ENCODE assay signal across 23 cellular contexts in the genomic region with DNA sequence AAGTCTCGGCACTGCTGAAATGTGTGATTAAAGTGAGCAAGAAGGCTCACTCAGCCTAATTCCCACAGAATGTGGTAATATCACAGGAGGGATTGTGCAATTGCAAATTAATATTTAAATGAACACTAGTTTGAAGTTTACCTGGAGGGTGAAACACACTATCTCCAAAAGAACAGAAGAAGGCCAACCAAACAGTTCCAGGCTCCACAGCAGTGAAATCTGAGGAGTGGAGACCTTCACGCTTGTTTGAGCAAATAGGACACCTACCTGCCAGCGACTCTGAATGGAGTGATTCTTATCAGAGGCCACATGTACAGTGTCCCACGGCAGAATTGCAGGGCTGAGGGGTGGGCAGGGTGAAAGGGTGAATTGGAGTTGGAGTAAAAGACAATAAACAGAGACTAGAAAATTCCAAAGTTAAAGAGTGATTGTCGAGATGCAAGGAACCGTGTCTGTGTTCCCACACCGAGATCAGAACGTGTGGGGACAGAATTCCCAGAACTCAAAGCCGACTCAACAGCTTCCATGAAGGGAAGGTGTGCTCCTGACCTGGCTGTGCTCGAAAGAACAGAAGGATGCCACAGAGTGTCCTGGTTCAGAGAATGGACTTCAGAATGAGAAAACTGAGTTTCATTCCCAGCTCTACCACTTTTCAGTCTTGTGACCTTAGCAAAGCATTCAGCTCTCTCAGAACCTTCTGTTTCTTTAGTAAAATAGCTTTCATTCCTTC.
DNase-seq lines count a peak whose midpoint lies in the region; ATAC-seq, FAIRE-seq and TF ChIP-seq lines count a peak whose summit lies in the region.
"Had no signal": no experiment of that assay in that cellular context is flagged by ENCODE, and none has a peak within 500 bp of the region (broad histone marks: within the 10 kb centered on the region; RNA-seq: fewer than 3 reads in every experiment).

No MANE protein-coding gene starts in this region.

- H3K36me3 ChIP-seq in HEK293 (ENCODE audit: control insufficient read depth in 2 of 2, insufficient read depth in 1 of 2, low read length in 2 of 2) = no peaks in the 10 kb centered on the region
- H3K36me3 ChIP-seq in kidney (ENCODE audit: control insufficient read depth in 1 of 2, insufficient read depth in 2 of 2, low read length in 2 of 2) = no peaks in the 10 kb centered on the region
- H3K36me3 ChIP-seq in trophoblast cell (ENCODE audit: control insufficient read depth in 1 of 2, insufficient read depth in 2 of 2, low read length in 2 of 2) = no peaks in the 10 kb centered on the region
- H3K36me3 ChIP-seq in heart right ventricle = no peaks in the 10 kb centered on the region

- no peak overlapping the region for H3K23ac ChIP-seq in trophoblast cell (ENCODE audit: low read length)

- no peak overlapping the region for H2BK12ac ChIP-seq in trophoblast cell (ENCODE audit: low read length)

- H3K27ac ChIP-seq in HEK293 (ENCODE audit: extremely low read depth, low read depth, low read length) (no peak overlapping the region), kidney (ENCODE audit: low read depth in 2 of 2, low read length in 2 of 2) (peak overlapping the region; percentile 87 to 90), trophoblast cell (ENCODE audit: low read depth, low read length) (peak overlapping the region; percentile 23), heart right ventricle (no peak overlapping the region)
- H3K27ac ChIP-seq: SK-N-MC had no signal

- H3K27me3 Mint-ChIP-seq in T-cell = peaks cover 2 to 8% of the 10 kb centered on the region in 2 donors

- H3K4me3 Mint-ChIP-seq in T-cell = no peak overlapping the region
- H3K4me3 Mint-ChIP-seq: activated CD4-positive, alpha-beta T cell treated with anti-CD3 and anti-CD28 coated beads, Interleukin-2, amount 10 ng/mL, durations not matched to agents 24 days and 14 days; activated naive CD4-positive, alpha-beta T cell treated with anti-CD3 and anti-CD28 coated beads for 36 hours; endodermal cell had no signal

- peak; percentile 89 for DNase-seq in SK-N-DZ (ENCODE audit: low spot score)
- DNase-seq in kidney = no peak
- no peak for DNase-seq in trophoblast cell
- DNase-seq in NCI-H2029 treated with DMSO at 0.1 percent for 48 hours (lab: John Stamatoyannopoulos, UW) = no peak
- no peak for DNase-seq in T-cell
- DNase-seq in heart right ventricle = no peak
- DNase-seq: activated naive CD4-positive, alpha-beta T cell treated with anti-CD3 and anti-CD28 coated beads for 36 hours; aorta; endodermal cell; hippocampal formation; left cardiac atrium; NCI-H1930; NCI-H510A treated with DMSO at 0.1 percent for 48 hours; nucleus accumbens; stimulated activated CD4-positive, alpha-beta T cell treated with anti-CD3 and anti-CD28 coated beads, Interleukin-4, amount 100 ng/mL, for 4 hours had no signal

- peak; percentile 38 for FAIRE-seq in kidney (lab: Jason Lieb, UNC)
- FAIRE-seq: GM19239, H54 had no signal

- no peak overlapping the region for H4K8ac ChIP-seq in trophoblast cell (ENCODE audit: low read depth, low read length)

- no peaks in the 10 kb centered on the region for H3K79me2 ChIP-seq in trophoblast cell (ENCODE audit: control insufficient read depth, insufficient read depth, low read length, poor library complexity)

- no peaks in the 10 kb centered on the region for H3K9me3 ChIP-seq in HEK293 (ENCODE audit: control insufficient read depth, insufficient read depth, low read depth, low read length)
- H3K9me3 ChIP-seq in kidney (ENCODE audit: control insufficient read depth in 1 of 2, low read length in 2 of 2) = no peaks in the 10 kb centered on the region
- H3K9me3 ChIP-seq in trophoblast cell (ENCODE audit: insufficient read depth, low read depth, low read length) = no peaks in the 10 kb centered on the region
- no peaks in the 10 kb centered on the region for H3K9me3 ChIP-seq in heart right ventricle

- H3K18ac ChIP-seq in trophoblast cell (ENCODE audit: low read length) = no peak overlapping the region

- no peak overlapping the region for H2AK5ac ChIP-seq in trophoblast cell (ENCODE audit: low read length)

- H3K4ac ChIP-seq in trophoblast cell (ENCODE audit: low read depth, low read length) = no peak overlapping the region

- H2BK120ac ChIP-seq in trophoblast cell (ENCODE audit: insufficient read depth, low read length, poor library complexity) = no peak overlapping the region

- no peak overlapping the region for H3K4me3 ChIP-seq in HEK293 (ENCODE audit: low read depth, low read length)
- peak overlapping the region in 1 of 2 donors; percentile 32 for H3K4me3 ChIP-seq in kidney (ENCODE audit: low read length in 2 of 2)
- no peak overlapping the region for H3K4me3 ChIP-seq in trophoblast cell (ENCODE audit: low read depth, low read length)
- no peak overlapping the region for H3K4me3 ChIP-seq in heart right ventricle
- H3K4me3 ChIP-seq: SK-N-MC, skin epidermis had no signal

- H3K9ac ChIP-seq in kidney (ENCODE audit: low read length in 2 of 2) = peak overlapping the region in 1 of 2 donors; percentile 59
- H3K9ac ChIP-seq in trophoblast cell (ENCODE audit: low read length) = no peak overlapping the region

- POLR2A ChIA-PET in HEK293 (lab: Yijun Ruan, JAX) (no interaction called here), T-cell (lab: Charles Lee) (no interaction called here)

- no peak overlapping the region for H4K91ac ChIP-seq in trophoblast cell (ENCODE audit: low read depth, low read length)

- H3K27ac Mint-ChIP-seq in T-cell = no peak overlapping the region
- H3K27ac Mint-ChIP-seq: activated CD4-positive, alpha-beta T cell treated with anti-CD3 and anti-CD28 coated beads, Interleukin-2, amount 10 ng/mL, durations not matched to agents 24 days and 14 days; activated naive CD4-positive, alpha-beta T cell treated with anti-CD3 and anti-CD28 coated beads for 36 hours; endodermal cell had no signal

- H3K79me1 ChIP-seq in trophoblast cell (ENCODE audit: low read length) = no peaks in the 10 kb centered on the region

- H3K36me3 Mint-ChIP-seq in T-cell = no peaks in the 10 kb centered on the region

- WGBS in trophoblast cell (ENCODE audit: extremely low coverage, insufficient coverage, insufficient read length) = no CpG with 5 or more reads among the region's 10 CpGs
- 75 to 78% methylated on average over 10 of the region's 10 CpGs for WGBS in heart right ventricle, 2 donors

- no peak for TF ChIP-seq CTCF in HEK293 (tag by site-specific recombination; IDR thresholded peaks at IDR 0.05)
- no peak for TF ChIP-seq CTCF in kidney (IDR thresholded peaks at IDR 0.05; ENCODE audit: borderline replicate concordance, extremely low read depth, insufficient read depth)
- TF ChIP-seq CTCF in heart right ventricle (IDR thresholded peaks at IDR 0.05) = no peak

- no peak overlapping the region for H2BK5ac ChIP-seq in trophoblast cell (ENCODE audit: low read depth, low read length, poor library complexity)

- no peak overlapping the region for H3K4me2 ChIP-seq in trophoblast cell (ENCODE audit: low read length)

- intact Hi-C loops in kidney (cut with DNase I) (no loop called here), heart right ventricle (cut with DNase I) (no loop called here)

- ATAC-seq in HG03342 (IDR thresholded peaks at IDR 0.05; ENCODE audit: unreplicated experiment) (no peak), T-cell (replicated peaks in 1 of 4) (no peak), heart right ventricle (no peak)
- ATAC-seq: left cardiac atrium, Panc1 had no signal

- H3K27me3 ChIP-seq in trophoblast cell (ENCODE audit: insufficient read depth, low read length) = no peaks in the 10 kb centered on the region
- H3K27me3 ChIP-seq in heart right ventricle = no peaks in the 10 kb centered on the region

- CTCF ChIA-PET in HEK293 (lab: Yijun Ruan, JAX) (interaction anchor here (1.0 kb wide), 1 partner anchor 388 kb away, joined by 3 read pairs; no protein-coding TSS in a partner anchor), T-cell (lab: Charles Lee) (no interaction called here)

- no peaks in the 10 kb centered on the region for H3K9me3 Mint-ChIP-seq in T-cell
- H3K9me3 Mint-ChIP-seq: activated CD4-positive, alpha-beta T cell treated with anti-CD3 and anti-CD28 coated beads, Interleukin-2, amount 10 ng/mL, durations not matched to agents 24 days and 14 days; activated naive CD4-positive, alpha-beta T cell treated with anti-CD3 and anti-CD28 coated beads for 36 hours; endodermal cell had no signal

- no peak overlapping the region for H4K12ac ChIP-seq in trophoblast cell (ENCODE audit: low read depth, low read length)

- peaks cover 3 to 16% (median 7%) of the 10 kb centered on the region in 3 donors for H3K4me1 Mint-ChIP-seq in T-cell
- H3K4me1 Mint-ChIP-seq: endodermal cell had no signal

- H2AFZ ChIP-seq in trophoblast cell (ENCODE audit: insufficient read depth, low read length, poor library complexity) = no peak overlapping the region

- no peak overlapping the region for H3K14ac ChIP-seq in trophoblast cell (ENCODE audit: low read length)

- H3K4me1 ChIP-seq in HEK293 (ENCODE audit: control insufficient read depth, insufficient read depth, low read length) (peaks cover 5% of the 10 kb centered on the region), kidney (ENCODE audit: control insufficient read depth in 1 of 2, insufficient read depth in 1 of 2, low read depth in 1 of 2, low read length in 2 of 2) (peaks cover 7 to 49% of the 10 kb centered on the region in 2 donors), trophoblast cell (ENCODE audit: control insufficient read depth in 1 of 2, insufficient read depth in 2 of 2, low read length in 2 of 2) (peaks cover 5 to 14% of the 10 kb centered on the region in 2 experiments), heart right ventricle (peaks cover 0 to 11% (median 0%) of the 10 kb centered on the region in 9 donors)

TF ChIP-seq in HEK293, 187 proteins besides CTCF, POLR2A, EP300 and RAD21:
- TF ChIP-seq EGR2 (tag by site-specific recombination; IDR thresholded peaks at IDR 0.05; ENCODE audit: low read depth) (peak; percentile 65), ZNF138 (tag by site-specific recombination; IDR thresholded peaks at IDR 0.05; ENCODE audit: borderline replicate concordance) (no peak), ZNF239 (tag by site-specific recombination; IDR thresholded peaks at IDR 0.05) (no peak)
- TF ChIP-seq, protein P1, sequence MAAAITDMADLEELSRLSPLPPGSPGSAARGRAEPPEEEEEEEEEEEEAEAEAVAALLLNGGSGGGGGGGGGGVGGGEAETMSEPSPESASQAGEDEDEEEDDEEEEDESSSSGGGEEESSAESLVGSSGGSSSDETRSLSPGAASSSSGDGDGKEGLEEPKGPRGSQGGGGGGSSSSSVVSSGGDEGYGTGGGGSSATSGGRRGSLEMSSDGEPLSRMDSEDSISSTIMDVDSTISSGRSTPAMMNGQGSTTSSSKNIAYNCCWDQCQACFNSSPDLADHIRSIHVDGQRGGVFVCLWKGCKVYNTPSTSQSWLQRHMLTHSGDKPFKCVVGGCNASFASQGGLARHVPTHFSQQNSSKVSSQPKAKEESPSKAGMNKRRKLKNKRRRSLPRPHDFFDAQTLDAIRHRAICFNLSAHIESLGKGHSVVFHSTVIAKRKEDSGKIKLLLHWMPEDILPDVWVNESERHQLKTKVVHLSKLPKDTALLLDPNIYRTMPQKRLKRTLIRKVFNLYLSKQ (tag by site-specific recombination; IDR thresholded peaks at IDR 0.05; ENCODE audit: borderline replicate concordance) = no peak

Comparison
In these comparisons a context has a peak if more than half of its experiments do, and no peak if none do; other contexts are left out.
1. H3K27ac ChIP-seq: peak in kidney (2 of 2) and trophoblast cell (single experiment); none in HEK293 (single experiment) and heart right ventricle (0 of 10).